ENCODE assay signal across 10 cellular contexts in genomic region chr1:15916417-15916816, GRCh38. TPM values are rescaled to one million over a fixed set of nuclear protein-coding genes. Genes with fewer than 3 reads are reported as not detected.
DNase-seq lines count a peak whose midpoint lies in the region; ATAC-seq and TF ChIP-seq lines count a peak whose summit lies in the region.
"Had no signal": no experiment of that assay in that cellular context is flagged by ENCODE, and none has a peak within 500 bp of the region (broad histone marks: within the 10 kb centered on the region; RNA-seq: fewer than 3 reads in every experiment).

No MANE protein-coding gene starts in this region.

- H3K4me3 Mint-ChIP-seq in activated naive CD4-positive, alpha-beta T cell treated with anti-CD3 and anti-CD28 coated beads, Interleukin-2, amount 10 ng/mL, durations not matched to agents 7 days and 5 days: peak overlapping the region; percentile 35
- H3K4me3 Mint-ChIP-seq in T-cell: peak overlapping the region; percentile 39 to 72 (median 48)

- POLR2A ChIA-PET in T-cell (lab: Charles Lee): no interaction called here

- peak overlapping the region; percentile 76 for H3K27ac Mint-ChIP-seq in activated naive CD4-positive, alpha-beta T cell treated with anti-CD3 and anti-CD28 coated beads, Interleukin-2, amount 10 ng/mL, durations not matched to agents 7 days and 5 days
- peak overlapping the region; percentile 62 to 73 for H3K27ac Mint-ChIP-seq in T-cell

- H3K4me3 ChIP-seq in foreskin fibroblast (ENCODE audit: low read depth in 1 of 2, low read length in 2 of 2) (no peak overlapping the region), thyroid gland (replicated peaks in 1 of 3) (no peak overlapping the region)

- H3K9me3 ChIP-seq in thyroid gland: no peaks in the 10 kb centered on the region

- peaks cover 33% of the 10 kb centered on the region for H3K4me1 Mint-ChIP-seq in activated naive CD4-positive, alpha-beta T cell treated with anti-CD3 and anti-CD28 coated beads, Interleukin-2, amount 10 ng/mL, durations not matched to agents 7 days and 5 days
- peaks cover 36 to 44% (median 42%) of the 10 kb centered on the region in 3 donors for H3K4me1 Mint-ChIP-seq in T-cell

- CTCF ChIA-PET in activated naive CD4-positive, alpha-beta T cell treated with anti-CD3 and anti-CD28 coated beads, Interleukin-2, amount 10 ng/mL, durations not matched to agents 7 days and 5 days (lab: Charles Lee): interaction anchor here (0.7 kb wide), 1 partner anchor 30 kb away, joined by 3 read pairs; no protein-coding TSS in a partner anchor
- CTCF ChIA-PET in T-cell (lab: Charles Lee): interaction anchor here (0.7 to 1.2 kb wide), 4 partner anchors 85 to 102 kb away, joined by 3 to 7 read pairs (median 4); no protein-coding TSS in a partner anchor

- peaks cover 58% of the 10 kb centered on the region for H3K36me3 Mint-ChIP-seq in activated naive CD4-positive, alpha-beta T cell treated with anti-CD3 and anti-CD28 coated beads, Interleukin-2, amount 10 ng/mL, durations not matched to agents 7 days and 5 days
- H3K36me3 Mint-ChIP-seq in T-cell: peaks cover 49% of the 10 kb centered on the region

- intact Hi-C loops in thyroid gland (cut with DNase I): no loop called here

- H3K27me3 ChIP-seq in thyroid gland: no peaks in the 10 kb centered on the region

- no peak for DNase-seq in activated naive CD4-positive, alpha-beta T cell treated with anti-CD3 and anti-CD28 coated beads, Interleukin-2, amount 10 ng/mL, durations not matched to agents 7 days and 5 days
- DNase-seq in activated naive CD4-positive, alpha-beta T cell (lab: John Stamatoyannopoulos, UW): no peak
- DNase-seq in T-cell: peak in 1 of 34 experiments; percentile 8
- DNase-seq in foreskin fibroblast: peak; percentile 30 to 61
- no peak for DNase-seq in thyroid gland
- DNase-seq in stimulated activated CD4-positive, alpha-beta T cell treated with anti-CD3 and anti-CD28 coated beads, Interleukin-2, amount 100 ng/mL, for 24 hours: no peak
- no peak for DNase-seq in SHP77 (lab: John Stamatoyannopoulos, UW)
- DNase-seq: kidney glomerular epithelial cell, NCI-H526 treated with DMSO at 0.1 percent for 48 hours had no signal

- TF ChIP-seq CTCF in foreskin fibroblast (IDR thresholded peaks at IDR 0.05; ENCODE audit: low read depth, low read length) (no peak), thyroid gland (IDR thresholded peaks at IDR 0.05) (no peak)

- no peaks in the 10 kb centered on the region for H3K9me3 Mint-ChIP-seq in activated naive CD4-positive, alpha-beta T cell treated with anti-CD3 and anti-CD28 coated beads, Interleukin-2, amount 10 ng/mL, durations not matched to agents 7 days and 5 days
- no peaks in the 10 kb centered on the region for H3K9me3 Mint-ChIP-seq in T-cell

- H3K27me3 Mint-ChIP-seq in activated naive CD4-positive, alpha-beta T cell treated with anti-CD3 and anti-CD28 coated beads, Interleukin-2, amount 10 ng/mL, durations not matched to agents 7 days and 5 days: no peaks in the 10 kb centered on the region
- no peaks in the 10 kb centered on the region for H3K27me3 Mint-ChIP-seq in T-cell

- WGBS in thyroid gland, 2 donors: 74 to 85% methylated on average over 4 of the region's 4 CpGs

- peaks cover 9 to 34% of the 10 kb centered on the region in 2 donors for H3K4me1 ChIP-seq in thyroid gland

- peaks cover 11 to 22% of the 10 kb centered on the region in 2 donors for H3K36me3 ChIP-seq in thyroid gland

- no peak for TF ChIP-seq POLR2A in thyroid gland (IDR thresholded peaks at IDR 0.05)

- peak in 1 of 4 experiments; percentile 10 for ATAC-seq in T-cell (replicated peaks in 1 of 4)
- ATAC-seq in HG02852 (IDR thresholded peaks at IDR 0.05; ENCODE audit: unreplicated experiment): no peak

- peak overlapping the region; percentile 44 to 73 (median 56) for H3K27ac ChIP-seq in thyroid gland

RNA-seq across cellular contexts. Expression of gene ZBTB17, which starts 59.5 kb away (rescaled TPM):
- total RNA-seq in T-cell (10 to 100 TPM; 66.6 to 82.6 (median 78.3) TPM), thyroid gland (10 to 100 TPM; 31.4 to 52.1 (median 36.1) TPM)

Comparison
In these comparisons a context has a peak if more than half of its experiments do, and no peak if none do; other contexts are left out.
1. DNase-seq: peak in foreskin fibroblast (2 of 2); none in activated naive CD4-positive, alpha-beta T cell treated with anti-CD3 and anti-CD28 coated beads, Interleukin-2, amount 10 ng/mL, durations not matched to agents 7 days and 5 days (single experiment), activated naive CD4-positive, alpha-beta T cell (0 of 4), thyroid gland (0 of 2), stimulated activated CD4-positive, alpha-beta T cell treated with anti-CD3 and anti-CD28 coated beads, Interleukin-2, amount 100 ng/mL, for 24 hours (0 of 2) and SHP77 (0 of 2).